ENCODE assay signal across 26 cellular contexts in genomic region chr16:50538411-50539052, GRCh38. TPM values are rescaled to one million over a fixed set of nuclear protein-coding genes. Genes with fewer than 3 reads are reported as not detected.
DNase-seq lines count a peak whose midpoint lies in the region; ATAC-seq and TF ChIP-seq lines count a peak whose summit lies in the region.
"Had no signal": no experiment of that assay in that cellular context is flagged by ENCODE, and none has a peak within 500 bp of the region (broad histone marks: within the 10 kb centered on the region; RNA-seq: fewer than 3 reads in every experiment).

No MANE protein-coding gene starts in this region.

- TF ChIP-seq CTCF in CD14-positive monocyte (IDR thresholded peaks at IDR 0.05), result no peak
- TF ChIP-seq CTCF in H9 (conservative IDR thresholded peaks at IDR 0.05), result no peak
- no peak for TF ChIP-seq CTCF in MM.1S (IDR thresholded peaks at IDR 0.05; ENCODE audit: low read length)

- H3K4me3 Mint-ChIP-seq in CD14-positive monocyte (no peak overlapping the region), H9 (no peak overlapping the region)
- H3K4me3 Mint-ChIP-seq: activated CD4-positive, alpha-beta T cell treated with anti-CD3 and anti-CD28 coated beads, Interleukin-2, amount 10 ng/mL, durations not matched to agents 24 days and 14 days; activated T-cell treated with anti-CD3 and anti-CD28 coated beads, Interleukin-2, amount 50 U/mL, for 4 hours; nephron; stimulated activated memory B cell treated with anti-CD40 and anti-IgM and Interleukin-4, amounts not matched to agents 10 μg/mL and 1 μg/mL and 100 μg/mL, for 72 hours had no signal

- H2AK5ac ChIP-seq in H9 (ENCODE audit: insufficient read length, low read length) (no peak overlapping the region), mesendoderm (ENCODE audit: low read length) (no peak overlapping the region)

- no peak overlapping the region for H3K9ac ChIP-seq in H9 (ENCODE audit: extremely low read depth, insufficient read length, low read length)
- H3K9ac ChIP-seq in mesendoderm (ENCODE audit: low read length), result no peak overlapping the region
- H3K9ac ChIP-seq in MM.1S (ENCODE audit: low read length), result no peak overlapping the region

- H3K23ac ChIP-seq in H9 (ENCODE audit: insufficient read length, low read depth, low read length) (no peak overlapping the region), mesendoderm (ENCODE audit: low read length) (no peak overlapping the region)

- H4K8ac ChIP-seq in H9 (replicated peaks; ENCODE audit: insufficient read length, low read depth, low read length), result no peak overlapping the region
- no peak overlapping the region for H4K8ac ChIP-seq in mesendoderm (ENCODE audit: low read depth, low read length)

- H3K27ac Mint-ChIP-seq in CD14-positive monocyte (peak overlapping the region in 1 of 7 donors; percentile 26), H9 (no peak overlapping the region)
- H3K27ac Mint-ChIP-seq: activated CD4-positive, alpha-beta T cell treated with anti-CD3 and anti-CD28 coated beads, Interleukin-2, amount 10 ng/mL, durations not matched to agents 24 days and 14 days; nephron; stimulated activated memory B cell treated with anti-CD40 and anti-IgM and Interleukin-4, amounts not matched to agents 10 μg/mL and 1 μg/mL and 100 μg/mL, for 72 hours had no signal

- H3K4me2 ChIP-seq in H9 (ENCODE audit: insufficient read depth, insufficient read length, low read length) (no peak overlapping the region), mesendoderm (ENCODE audit: low read length) (no peak overlapping the region), MM.1S (ENCODE audit: low read depth, low read length) (no peak overlapping the region)

- H2BK5ac ChIP-seq in H9 (ENCODE audit: insufficient read length, low read length), result no peak overlapping the region
- H2BK5ac ChIP-seq in mesendoderm (ENCODE audit: low read length), result no peak overlapping the region

- H3K23me2 ChIP-seq in H9 (ENCODE audit: insufficient read length, low read depth, low read length, poor library complexity, severe bottlenecking), result no peaks in the 10 kb centered on the region

- no peak overlapping the region for H3K14ac ChIP-seq in H9 (ENCODE audit: insufficient read depth, low read length)

- H3K36me3 ChIP-seq in mesendoderm (ENCODE audit: control insufficient read depth, insufficient read depth, low read length) (no peaks in the 10 kb centered on the region), MM.1S (replicated peaks; ENCODE audit: insufficient read depth, low read length) (no peaks in the 10 kb centered on the region)
- no peaks in the 10 kb centered on the region for H3K36me3 ChIP-seq in effector memory CD4-positive, alpha-beta T cell (ENCODE audit: control insufficient read depth, insufficient read depth, low read length)
- H3K36me3 ChIP-seq: upper lobe of right lung had no signal

- H4K20me1 ChIP-seq in H9 (ENCODE audit: control insufficient read depth, insufficient read depth, insufficient read length) (no peaks in the 10 kb centered on the region), MM.1S (ENCODE audit: insufficient read depth, low read length) (no peaks in the 10 kb centered on the region)

- no peak overlapping the region for H3K4ac ChIP-seq in H9 (ENCODE audit: low read depth, low read length)
- no peak overlapping the region for H3K4ac ChIP-seq in mesendoderm (ENCODE audit: low read depth, low read length)

- no peak overlapping the region for H2BK12ac ChIP-seq in H9 (ENCODE audit: insufficient read length, low read depth, low read length)

- H3K4me1 ChIP-seq in H9 (ENCODE audit: insufficient read depth, low read length), result no peaks in the 10 kb centered on the region
- peaks cover 5% of the 10 kb centered on the region for H3K4me1 ChIP-seq in mesendoderm (ENCODE audit: control insufficient read depth, low read depth, low read length)
- no peaks in the 10 kb centered on the region for H3K4me1 ChIP-seq in effector memory CD4-positive, alpha-beta T cell (ENCODE audit: control insufficient read depth, insufficient read depth, low read length, poor library complexity, severe bottlenecking)
- no peaks in the 10 kb centered on the region for H3K4me1 ChIP-seq in MM.1S (ENCODE audit: low read length)
- H3K4me1 ChIP-seq: upper lobe of right lung had no signal

- H3K27me3 Mint-ChIP-seq in CD14-positive monocyte (ENCODE audit: low read depth in 3 of 3) (peaks cover 7 to 19% (median 15%) of the 10 kb centered on the region in 3 donors), H9 (ENCODE audit: low read depth) (peaks cover 36% of the 10 kb centered on the region)

- H3K18ac ChIP-seq in H9 (ENCODE audit: insufficient read length, low read depth, low read length), result no peak overlapping the region
- no peak overlapping the region for H3K18ac ChIP-seq in mesendoderm (ENCODE audit: low read length)

- H3K27ac ChIP-seq in H9 (ENCODE audit: insufficient read length, low read depth, low read length) (no peak overlapping the region), mesendoderm (ENCODE audit: low read depth, low read length) (no peak overlapping the region), MM.1S (ENCODE audit: low read length) (no peak overlapping the region)
- no peak overlapping the region for H3K27ac ChIP-seq in effector memory CD4-positive, alpha-beta T cell (ENCODE audit: insufficient read depth, low read length, poor library complexity, severe bottlenecking)
- H3K27ac ChIP-seq: upper lobe of right lung, VCaP had no signal

- intact Hi-C loops in CD14-positive monocyte (cut with micrococcal nuclease), result no loop called here

- no peak overlapping the region for H2BK20ac ChIP-seq in H9 (ENCODE audit: low read depth, low read length, poor library complexity, severe bottlenecking)

- H3K4me3 ChIP-seq in mesendoderm (ENCODE audit: low read length) (no peak overlapping the region), MM.1S (ENCODE audit: low read length) (no peak overlapping the region)
- no peak overlapping the region for H3K4me3 ChIP-seq in effector memory CD4-positive, alpha-beta T cell (ENCODE audit: insufficient read depth, low read depth, low read length, poor library complexity, severe bottlenecking)
- H3K4me3 ChIP-seq: lung, upper lobe of right lung had no signal

- H3K79me2 ChIP-seq in H9 (ENCODE audit: insufficient read depth, low read length) (no peaks in the 10 kb centered on the region), mesendoderm (ENCODE audit: control insufficient read depth, insufficient read depth, low read length) (no peaks in the 10 kb centered on the region), MM.1S (ENCODE audit: low read length) (no peaks in the 10 kb centered on the region)

- H3K56ac ChIP-seq in H9 (ENCODE audit: insufficient read length, low read depth, low read length) (no peak overlapping the region), mesendoderm (ENCODE audit: low read length) (peak overlapping the region; percentile 37)

- no peak for ATAC-seq in GM21528 (IDR thresholded peaks at IDR 0.05; ENCODE audit: low FRiP score, unreplicated experiment)
- ATAC-seq: activated T-cell treated with anti-CD3 and anti-CD28 coated beads, Interleukin-2, amount 50 U/mL, for 4 hours; right cardiac atrium; stimulated activated memory B cell treated with anti-CD40 and anti-IgM and Interleukin-4, amounts not matched to agents 10 μg/mL and 1 μg/mL and 100 μg/mL, for 72 hours; upper lobe of right lung had no signal

- peak; percentile 13 for DNase-seq in CD14-positive monocyte (ENCODE audit: low spot score)
- peak; percentile 27 for DNase-seq in H9
- peak; percentile 39 for DNase-seq in SK-N-DZ (ENCODE audit: low spot score)
- peak; percentile 56 for DNase-seq in mesendoderm
- no peak for DNase-seq in effector memory CD4-positive, alpha-beta T cell
- DNase-seq in HCEC 1CT, result no peak
- no peak for DNase-seq in MM.1S
- DNase-seq: activated CD4-positive, alpha-beta T cell treated with anti-CD3 and anti-CD28 coated beads, Interleukin-2, amount 10 ng/mL, durations not matched to agents 24 days and 14 days; activated naive CD4-positive, alpha-beta T cell; activated T-cell treated with anti-CD3 and anti-CD28 coated beads, Interleukin-2, amount 50 U/mL, for 4 hours; Caco-2; DMS79 treated with DMSO at 0.1 percent for 48 hours; glutamatergic neuron; MV-4-11; NCI-H146; NCI-H524 treated with DMSO at 0.1 percent for 48 hours; right cardiac atrium; stimulated activated CD4-positive, alpha-beta T cell treated with anti-CD3 and anti-CD28 coated beads, Interleukin-4, amount 100 ng/mL, for 4 hours; upper lobe of right lung had no signal

- H3K36me3 Mint-ChIP-seq in CD14-positive monocyte (no peaks in the 10 kb centered on the region), H9 (ENCODE audit: insufficient read depth in 1 of 3, low read depth in 3 of 3) (no peaks in the 10 kb centered on the region)

- H3F3A ChIP-seq in MM.1S (ENCODE audit: insufficient read depth, low read length), result no peaks in the 10 kb centered on the region

- no CpG with 5 or more reads among the region's 11 CpGs for WGBS in H9 (ENCODE audit: extremely low coverage, insufficient read length, low lambda C conversion rate)
- WGBS in mesendoderm (ENCODE audit: extremely low coverage, insufficient coverage, low lambda C conversion rate), result no CpG with 5 or more reads among the region's 11 CpGs

- H2BK120ac ChIP-seq in H9 (ENCODE audit: low read depth, low read length, poor library complexity, severe bottlenecking) (no peak overlapping the region), mesendoderm (ENCODE audit: low read depth, low read length) (no peak overlapping the region)

- H3K4me1 Mint-ChIP-seq in CD14-positive monocyte (no peaks in the 10 kb centered on the region), H9 (peaks cover 24 to 32% of the 10 kb centered on the region in 2 experiments)
- H3K4me1 Mint-ChIP-seq: activated CD4-positive, alpha-beta T cell treated with anti-CD3 and anti-CD28 coated beads, Interleukin-2, amount 10 ng/mL, durations not matched to agents 24 days and 14 days; nephron; stimulated activated memory B cell treated with anti-CD40 and anti-IgM and Interleukin-4, amounts not matched to agents 10 μg/mL and 1 μg/mL and 100 μg/mL, for 72 hours had no signal

- H3K27me3 ChIP-seq in H9 (ENCODE audit: insufficient read depth, low read length) (no peaks in the 10 kb centered on the region), mesendoderm (ENCODE audit: insufficient read depth, low read length, poor library complexity) (no peaks in the 10 kb centered on the region), MM.1S (replicated peaks; ENCODE audit: insufficient read depth, low read length) (no peaks in the 10 kb centered on the region)
- no peaks in the 10 kb centered on the region for H3K27me3 ChIP-seq in effector memory CD4-positive, alpha-beta T cell (replicated peaks; ENCODE audit: control insufficient read depth, insufficient read depth, low read length, poor library complexity, severe bottlenecking)
- H3K27me3 ChIP-seq: upper lobe of right lung had no signal

- H4K91ac ChIP-seq in H9 (ENCODE audit: insufficient read length, low read depth, low read length), result no peak overlapping the region

- no peak overlapping the region for H4K5ac ChIP-seq in H9 (ENCODE audit: insufficient read length, low read depth, low read length)
- H4K5ac ChIP-seq in mesendoderm (ENCODE audit: low read length), result no peak overlapping the region

- no peaks in the 10 kb centered on the region for H3K9me2 ChIP-seq in MM.1S (replicated peaks; ENCODE audit: insufficient read depth, low read length)

- no peaks in the 10 kb centered on the region for H3K79me1 ChIP-seq in H9 (ENCODE audit: insufficient read depth, low read depth, low read length, poor library complexity, severe bottlenecking)
- no peaks in the 10 kb centered on the region for H3K79me1 ChIP-seq in mesendoderm (ENCODE audit: low read length)

- no peaks in the 10 kb centered on the region for H3K9me3 ChIP-seq in H9 (ENCODE audit: control insufficient read depth, low read depth, low read length)
- no peaks in the 10 kb centered on the region for H3K9me3 ChIP-seq in effector memory CD4-positive, alpha-beta T cell (ENCODE audit: control insufficient read depth, low read length)
- no peaks in the 10 kb centered on the region for H3K9me3 ChIP-seq in MM.1S (replicated peaks; ENCODE audit: insufficient read depth, low read length)
- H3K9me3 ChIP-seq: upper lobe of right lung had no signal

- H3K9me3 Mint-ChIP-seq in CD14-positive monocyte, result peaks cover 0 to 21% (median 9%) of the 10 kb centered on the region in 7 donors
- no peaks in the 10 kb centered on the region; a peak in 1 of 5 replicates for H3K9me3 Mint-ChIP-seq in H9
- H3K9me3 Mint-ChIP-seq: nephron had no signal

- no peak overlapping the region for H2BK15ac ChIP-seq in H9 (ENCODE audit: low read depth, low read length)
- H2BK15ac ChIP-seq in mesendoderm (replicated peaks; ENCODE audit: low read depth), result no peak overlapping the region

- no peak overlapping the region for H3T11ph ChIP-seq in H9 (ENCODE audit: low read length)

- no peak overlapping the region for H2AFZ ChIP-seq in H9 (ENCODE audit: low read length)
- H2AFZ ChIP-seq in MM.1S (ENCODE audit: low read length), result no peak overlapping the region

RNA-seq across cellular contexts. Expression of gene NKD1, which starts 9.7 kb away (rescaled TPM):
- polyA plus RNA-seq in CD14-positive monocyte, result not detected
- 1.9 and 3.7 TPM in 2 replicates for total RNA-seq in H9 (2021)
- 1.7 and 1.9 TPM in 2 replicates for polyA plus RNA-seq in SK-N-DZ (2014; cell fraction: cytosol; rRNA removed)
- polyA plus RNA-seq in SK-N-DZ (2014; cell fraction: nucleus; rRNA removed), result 4.0 and 5.3 TPM in 2 replicates
- 8.8 TPM for polyA plus RNA-seq in mesendoderm (2013, experiment 1 of 2)
- 7.9 TPM for polyA plus RNA-seq in mesendoderm (2013, experiment 2 of 2)
- total RNA-seq: epithelial cell of proximal tubule had no signal
- polyA plus RNA-seq: AG04450 had no signal

Comparison
In these comparisons a context has a peak if more than half of its experiments do, and no peak if none do; other contexts are left out.
1. DNase-seq: peak in CD14-positive monocyte (single experiment), H9 (single experiment), SK-N-DZ (single experiment) and mesendoderm (single experiment); none in effector memory CD4-positive, alpha-beta T cell (0 of 3), HCEC 1CT (single experiment) and MM.1S (single experiment).